Comparison of ENCODE assay signal across 8 cellular contexts in genomic region chr9:37800631-37801286, GRCh38. TPM values are rescaled to one million over a fixed set of nuclear protein-coding genes. Genes with fewer than 3 reads are reported as not detected.
DNase-seq lines count a peak whose midpoint lies in the region; ATAC-seq and TF ChIP-seq lines count a peak whose summit lies in the region.

Gene DCAF10 (plus strand): TSS chr9:37800797. CDS start chr9:37800867, 70 bp downstream.

- peak within 1 kb of the TSS; percentile 97 for H3K4me2 ChIP-seq in skeletal muscle satellite cell (ENCODE audit: low read length)

- peak within 1 kb of the TSS; percentile 62 for H3K27ac ChIP-seq in brain microvascular endothelial cell

- H3K27me3 ChIP-seq in brain microvascular endothelial cell (replicated peaks), result no peaks in the 10 kb centered on the region
- peaks cover 3% of the 10 kb centered on the region for H3K27me3 ChIP-seq in iPS-15b (ENCODE audit: control insufficient read depth, insufficient read depth, low read length)
- no peaks in the 10 kb centered on the region for H3K27me3 ChIP-seq in skeletal muscle satellite cell (ENCODE audit: control insufficient read depth, insufficient read depth, low read length)

- TF ChIP-seq CTCF in brain microvascular endothelial cell (IDR thresholded peaks at IDR 0.05; ENCODE audit: low read depth, low read length, missing control alignments), result no peak

- DNase-seq in NCI-H1436 (lab: John Stamatoyannopoulos, UW) (peak; percentile 80), NCI-H1436 treated with DMSO at 0.1 percent for 48 hours (lab: John Stamatoyannopoulos, UW) (no peak), NCI-H1930 (lab: John Stamatoyannopoulos, UW) (peak; percentile 73 to 87), UCSD-AML1 (lab: John Stamatoyannopoulos, UW; ENCODE audit: unreplicated experiment) (peak; percentile 90), brain microvascular endothelial cell (peak; percentile 73)

- H3K9ac ChIP-seq in iPS-15b (ENCODE audit: low read depth, low read length) (peak within 1 kb of the TSS; percentile 89), skeletal muscle satellite cell (ENCODE audit: low read depth, low read length) (peak within 1 kb of the TSS; percentile 99)

- ATAC-seq in HG02852 (IDR thresholded peaks at IDR 0.05; ENCODE audit: unreplicated experiment), result peak; percentile 74

- H3K4me1 ChIP-seq in iPS-15b (ENCODE audit: control insufficient read depth, insufficient read depth, low read length), result peaks cover 12% of the 10 kb centered on the region
- peaks cover 18% of the 10 kb centered on the region for H3K4me1 ChIP-seq in skeletal muscle satellite cell (ENCODE audit: control insufficient read depth, insufficient read depth, low read length)

- no peaks in the 10 kb centered on the region for H3K36me3 ChIP-seq in brain microvascular endothelial cell (replicated peaks)
- no peaks in the 10 kb centered on the region for H3K36me3 ChIP-seq in iPS-15b (ENCODE audit: control insufficient read depth, insufficient read depth, low read length)
- H3K36me3 ChIP-seq in skeletal muscle satellite cell (ENCODE audit: insufficient read depth, low read length), result no peaks in the 10 kb centered on the region

- H3K4me3 ChIP-seq in brain microvascular endothelial cell (ENCODE audit: low read depth, low read length), result peak within 1 kb of the TSS; percentile 96
- H3K4me3 ChIP-seq in iPS-15b (ENCODE audit: low read depth, low read length), result peak within 1 kb of the TSS; percentile 92
- peak within 1 kb of the TSS; percentile 87 for H3K4me3 ChIP-seq in skeletal muscle satellite cell (ENCODE audit: low read length)

- H3K9me3 ChIP-seq in iPS-15b (ENCODE audit: control insufficient read depth, insufficient read depth, low read length), result no peaks in the 10 kb centered on the region
- no peaks in the 10 kb centered on the region for H3K9me3 ChIP-seq in skeletal muscle satellite cell (replicated peaks; ENCODE audit: low read length)

- in situ Hi-C loops in brain microvascular endothelial cell (cut with HindIII; ENCODE audit: low pct_ligation_motif_present, low sequenced_read_pairs), result no loop called here

RNA-seq across cellular contexts. Expression of gene DCAF10, which starts in this region (rescaled TPM):
- 15.2 and 15.5 TPM in 2 replicates for total RNA-seq in skeletal muscle satellite cell (2012; rRNA removed)
